Comparison of ENCODE assay signal across 35 cellular contexts in the genomic region with DNA sequence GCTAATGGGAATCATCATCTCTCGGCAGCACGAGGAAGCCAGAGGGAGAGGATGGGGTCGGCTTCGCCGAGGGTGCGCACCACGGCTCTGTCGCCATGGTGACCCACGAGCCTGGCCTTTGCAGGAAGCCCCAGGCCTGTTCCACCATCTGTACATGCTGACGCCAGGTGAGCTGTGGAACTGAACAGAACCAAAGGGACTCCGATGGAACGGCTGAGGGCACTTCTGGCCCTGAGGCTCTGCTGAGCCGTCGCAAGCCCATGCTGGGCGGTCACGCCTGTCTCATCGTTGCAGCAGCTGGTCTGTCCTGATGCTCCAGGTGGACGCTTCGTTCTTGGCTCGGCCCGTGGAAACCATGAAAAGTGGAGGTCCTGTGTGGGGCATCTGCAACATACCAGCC.
"Had no signal": no experiment of that assay in that cellular context is flagged by ENCODE, and none has a peak within 500 bp of the region (broad histone marks: within the 10 kb centered on the region; RNA-seq: fewer than 3 reads in every experiment).

No MANE protein-coding gene starts in this region.

- H3K4me2 ChIP-seq: PC-9 had no signal

- H3K27ac ChIP-seq: brain microvascular endothelial cell, cardiac muscle cell, PC-9, RWPE1, WERI-Rb-1 had no signal

- H3K36me3 ChIP-seq: brain microvascular endothelial cell, cardiac muscle cell, MG63, WERI-Rb-1 had no signal

- H3K9me3 ChIP-seq: MG63 had no signal

- DNase-seq: activated CD4-positive, alpha-beta memory T cell treated with anti-CD3 and anti-CD28 coated beads, Interleukin-2, amount 10 ng/mL, durations not matched to agents 7 days and 5 days; activated CD4-positive, alpha-beta T cell treated with anti-CD3 and anti-CD28 coated beads for 1 hour; activated CD4-positive, alpha-beta T cell treated with anti-CD3 and anti-CD28 coated beads for 48 hours; activated CD4-positive, CD25-positive, alpha-beta regulatory T cell; activated CD8-positive, alpha-beta memory T cell treated with anti-CD3 and anti-CD28 coated beads for 24 hours; activated CD8-positive, alpha-beta memory T cell treated with anti-CD3 and anti-CD28 coated beads, Interleukin-2, amount 10 ng/mL, durations not matched to agents 7 days and 5 days; activated CD8-positive, alpha-beta memory T cell treated with anti-CD3 and anti-CD28 coated beads, Interleukin-2, amount 50 U/mL, for 48 hours; activated effector memory CD4-positive, alpha-beta T cell treated with Interleukin-2 at 50 U/mL for 16 hours; activated naive CD4-positive, alpha-beta T cell treated with anti-CD3 and anti-CD28 coated beads, Interleukin-2, amount 10 ng/mL, durations not matched to agents 7 days and 5 days; activated naive CD8-positive, alpha-beta T cell treated with anti-CD3 and anti-CD28 coated beads, Interleukin-2, amount 50 U/mL, for 24 hours; activated T-cell treated with anti-CD3 and anti-CD28 coated beads, Interleukin-2, amount 50 U/mL, for 48 hours; anterior cingulate cortex; brain microvascular endothelial cell; Kasumi-1; MG63; NCI-H1048; NCI-H1105 treated with DMSO at 0.1 percent for 48 hours; NCI-H1436; NCI-H1694; NCI-H1930; NCI-H2081 treated with DMSO at 0.1 percent for 48 hours; NCI-H226; NCI-H446 treated with DMSO at 0.1 percent for 48 hours; NCI-H526; NCI-H748 treated with DMSO at 0.1 percent for 48 hours; NK-92 treated with Interleukin-12 subunit alpha and Interleukin-12 subunit beta, amount 100 ng/mL, for 24 hours; PC-9; SW 1271; T-helper 1 cell; T-helper 2 cell; T1000; WERI-Rb-1 had no signal

- H3K27me3 ChIP-seq: brain microvascular endothelial cell, cardiac muscle cell, MG63 had no signal

- H3K4me3 ChIP-seq: cardiac muscle cell, MG63, PC-9 had no signal

- ATAC-seq: activated CD8-positive, alpha-beta memory T cell treated with anti-CD3 and anti-CD28 coated beads, Interleukin-2, amount 10 ng/mL, durations not matched to agents 7 days and 5 days; activated naive CD8-positive, alpha-beta T cell treated with anti-CD3 and anti-CD28 coated beads, Interleukin-2, amount 50 U/mL, for 24 hours; Right ventricle myocardium inferior had no signal

- H2AFZ ChIP-seq: PC-9 had no signal
